Comparison of ENCODE assay signal across 9 cellular contexts in the genomic region with DNA sequence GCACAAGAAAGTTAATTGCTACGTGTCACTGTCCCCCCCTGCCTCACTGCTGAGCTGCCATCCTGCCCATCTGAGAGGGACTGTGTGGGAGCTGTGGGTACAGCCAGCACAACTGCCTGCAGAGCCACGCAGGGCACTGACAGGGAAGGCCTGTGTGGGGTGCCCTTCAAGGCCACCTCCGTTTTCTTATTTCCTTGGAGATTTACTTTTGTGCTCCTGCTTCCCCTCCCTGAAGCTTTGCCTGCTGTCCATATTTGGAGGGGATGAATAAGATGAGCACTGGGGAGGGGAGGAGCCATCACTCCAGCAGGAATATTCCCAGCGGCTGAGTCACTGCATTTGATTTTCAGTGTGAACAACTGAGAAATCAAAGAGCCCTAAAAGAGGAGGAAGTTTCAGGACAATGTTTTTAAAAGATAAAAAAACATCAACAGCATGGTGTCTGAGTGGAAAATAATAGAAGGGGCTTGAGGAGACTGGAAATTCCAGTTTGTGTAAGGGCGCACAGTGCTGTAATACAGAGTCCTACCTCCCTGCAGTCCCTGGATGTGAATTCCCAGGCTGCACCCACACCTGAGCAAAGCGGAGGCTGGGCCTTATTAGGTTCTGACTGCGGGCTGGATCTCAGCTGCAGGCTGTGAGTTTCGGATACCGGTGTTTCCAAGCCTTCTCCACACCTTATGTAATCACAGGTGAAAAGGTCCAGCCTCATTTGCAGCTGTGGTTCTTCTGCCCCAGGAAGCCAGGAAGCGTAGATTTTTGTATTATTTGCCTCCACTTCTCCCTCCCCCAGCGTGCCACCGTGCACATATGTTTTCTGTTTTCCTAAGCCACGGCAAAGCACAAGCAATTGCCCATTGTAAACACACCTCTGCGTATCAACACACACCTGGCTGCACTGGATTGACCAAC.
DNase-seq lines count a peak whose midpoint lies in the region; ATAC-seq lines count a peak whose summit lies in the region.
"Had no signal": no experiment of that assay in that cellular context is flagged by ENCODE, and none has a peak within 500 bp of the region (broad histone marks: within the 10 kb centered on the region; RNA-seq: fewer than 3 reads in every experiment).

No MANE protein-coding gene starts in this region.

- peaks cover 15% of the 10 kb centered on the region for H3K4me1 ChIP-seq in GM23248 (ENCODE audit: insufficient read depth)
- peaks cover 12% of the 10 kb centered on the region for H3K4me1 ChIP-seq in endocrine pancreas (ENCODE audit: control insufficient read depth, insufficient read depth, low read length)
- peaks cover 12 to 27% of the 10 kb centered on the region in 2 donors for H3K4me1 ChIP-seq in neuronal stem cell (ENCODE audit: control insufficient read depth in 2 of 2, insufficient read depth in 1 of 2, low read depth in 1 of 2, low read length in 2 of 2)

- H2AK5ac ChIP-seq in neuronal stem cell (ENCODE audit: low read depth, low read length) = no peak overlapping the region

- H3K79me1 ChIP-seq in neuronal stem cell (ENCODE audit: low read depth, low read length) = no peaks in the 10 kb centered on the region

- H2AFZ ChIP-seq in GM23248 (no peak overlapping the region), neuronal stem cell (ENCODE audit: low read length) (no peak overlapping the region)

- no peak overlapping the region for H4K8ac ChIP-seq in neuronal stem cell (ENCODE audit: low read depth, low read length)

- no peak overlapping the region for H2BK15ac ChIP-seq in neuronal stem cell (ENCODE audit: low read length)

- H3K9me3 ChIP-seq in GM23248 (ENCODE audit: low read depth) = no peaks in the 10 kb centered on the region
- no peaks in the 10 kb centered on the region for H3K9me3 ChIP-seq in endocrine pancreas (ENCODE audit: control insufficient read depth, low read length)
- no peaks in the 10 kb centered on the region for H3K9me3 ChIP-seq in neuronal stem cell (replicated peaks in 1 of 2; ENCODE audit: control insufficient read depth in 2 of 2, insufficient read depth in 1 of 2, low read depth in 1 of 2, low read length in 2 of 2)

- H3K27me3 ChIP-seq in GM23248 (replicated peaks; ENCODE audit: insufficient read depth) = no peaks in the 10 kb centered on the region
- H3K27me3 ChIP-seq in endocrine pancreas (ENCODE audit: control insufficient read depth, insufficient read depth, low read length) = no peaks in the 10 kb centered on the region
- no peaks in the 10 kb centered on the region for H3K27me3 ChIP-seq in neuronal stem cell (ENCODE audit: control insufficient read depth in 3 of 3, insufficient read depth in 3 of 3, low read depth in 1 of 3, low read length in 3 of 3)

- no peaks in the 10 kb centered on the region; the same call in 1 of the 2 replicates for H3F3A ChIP-seq in GM23248 (ENCODE audit: insufficient read depth)

- no peaks in the 10 kb centered on the region for H3K9me2 ChIP-seq in GM23248 (ENCODE audit: insufficient read depth)

- peak; percentile 87 for DNase-seq in GM23248
- peak; percentile 92 for DNase-seq in NCI-H345 treated with DMSO at 0.1 percent for 48 hours (lab: John Stamatoyannopoulos, UW; ENCODE audit: unreplicated experiment)
- DNase-seq in neuronal stem cell (ENCODE audit: low spot score) = no peak
- no peak for DNase-seq in activated gamma-delta T cell treated with Interleukin-2 at 50 U/mL for 16 hours

- no peak overlapping the region for H2BK12ac ChIP-seq in neuronal stem cell (ENCODE audit: low read length)

- H3K4ac ChIP-seq in neuronal stem cell (ENCODE audit: low read length) = no peak overlapping the region

- H3K36me3 ChIP-seq in GM23248 (ENCODE audit: low read depth) = no peaks in the 10 kb centered on the region; the same call in 1 of the 2 replicates
- H3K36me3 ChIP-seq in endocrine pancreas (ENCODE audit: control insufficient read depth, insufficient read depth, low read length) = no peaks in the 10 kb centered on the region
- H3K36me3 ChIP-seq in neuronal stem cell (replicated peaks in 1 of 2; ENCODE audit: control insufficient read depth in 2 of 2, insufficient read depth in 2 of 2, low read length in 2 of 2) = peaks cover 0 to 5% of the 10 kb centered on the region in 2 donors

- ATAC-seq in HG02852 (IDR thresholded peaks at IDR 0.05; ENCODE audit: unreplicated experiment) = no peak
- ATAC-seq in GM21515 (IDR thresholded peaks at IDR 0.05; ENCODE audit: unreplicated experiment) = no peak
- no peak for ATAC-seq in GM18868 (IDR thresholded peaks at IDR 0.05; ENCODE audit: unreplicated experiment)

- H3K27ac ChIP-seq in GM23248 = no peak overlapping the region
- no peak overlapping the region for H3K27ac ChIP-seq in neuronal stem cell (replicated peaks; ENCODE audit: low read length)
- H3K27ac ChIP-seq: KMS-11 had no signal

- H3K79me2 ChIP-seq in GM23248 (ENCODE audit: insufficient read depth) = peaks cover 34% of the 10 kb centered on the region; the same call in 1 of the 2 replicates

- no peak overlapping the region for H2BK120ac ChIP-seq in neuronal stem cell (ENCODE audit: low read depth, low read length)

- peak overlapping the region; percentile 81 for H3K18ac ChIP-seq in neuronal stem cell (ENCODE audit: low read length)

- no peak overlapping the region for H2BK5ac ChIP-seq in neuronal stem cell (ENCODE audit: low read length)

- H3K4me2 ChIP-seq in GM23248 (ENCODE audit: unreplicated experiment) = peak overlapping the region; percentile 30
- H3K4me2 ChIP-seq in neuronal stem cell (ENCODE audit: insufficient read depth, low read length, poor library complexity, severe bottlenecking) = no peak overlapping the region
- H3K4me2 ChIP-seq: KMS-11 had no signal

- no peaks in the 10 kb centered on the region for H4K20me1 ChIP-seq in GM23248 (ENCODE audit: insufficient read depth)

- H3K4me3 ChIP-seq in GM23248 = no peak overlapping the region
- peak overlapping the region; percentile 31 for H3K4me3 ChIP-seq in endocrine pancreas (ENCODE audit: control insufficient read depth, insufficient read depth, low read length)
- H3K4me3 ChIP-seq in neuronal stem cell (ENCODE audit: low read length in 2 of 2) = no peak overlapping the region

- no peak overlapping the region for H3K23ac ChIP-seq in neuronal stem cell (ENCODE audit: low read depth, low read length, poor library complexity)

- H4K91ac ChIP-seq in neuronal stem cell (ENCODE audit: low read depth, low read length, poor library complexity) = peak overlapping the region; percentile 5

- no peak overlapping the region for H3K14ac ChIP-seq in neuronal stem cell (ENCODE audit: low read length)

- in situ Hi-C loops in GM23248 (cut with MboI) = no loop called here

- H3K9ac ChIP-seq in GM23248 = no peak overlapping the region
- H3K9ac ChIP-seq in endocrine pancreas (ENCODE audit: control insufficient read depth, insufficient read depth, low read length) = no peak overlapping the region
- H3K9ac ChIP-seq in neuronal stem cell (ENCODE audit: low read depth, low read length, poor library complexity) = peak overlapping the region; percentile 73
- H3K9ac ChIP-seq: KMS-11 had no signal

- WGBS in GM23248 (ENCODE audit: low coverage in 1 of 2, low lambda C conversion rate in 2 of 2, missing lambda C conversion rate in 2 of 2), 2 experiments = 56 to 58% methylated on average over 14 of the region's 14 CpGs
- WGBS in neuronal stem cell (ENCODE audit: extremely low coverage in 2 of 2, insufficient read length in 2 of 2, insufficient replicate concordance in 1 of 2), 2 donors = no CpG with 5 or more reads among the region's 14 CpGs

Comparison
In these comparisons a context has a peak if more than half of its experiments do, and no peak if none do; other contexts are left out.
1. DNase-seq: peak in GM23248 (single experiment) and NCI-H345 treated with DMSO at 0.1 percent for 48 hours (single experiment); none in neuronal stem cell (single experiment) and activated gamma-delta T cell treated with Interleukin-2 at 50 U/mL for 16 hours (single experiment).